Comparison of ENCODE assay signal across 15 cellular contexts in genomic region chr1:225915538-225915991, GRCh38. TPM values are rescaled to one million over a fixed set of nuclear protein-coding genes. Genes with fewer than 3 reads are reported as not detected.
A peak's percentile ranks its signal among the peaks of the same experiment; 100 is the strongest.
DNase-seq lines count a peak whose midpoint lies in the region; ATAC-seq, FAIRE-seq and TF ChIP-seq lines count a peak whose summit lies in the region.
"Had no signal": no experiment of that assay in that cellular context is flagged by ENCODE, and none has a peak within 500 bp of the region (broad histone marks: within the 10 kb centered on the region; RNA-seq: fewer than 3 reads in every experiment).

No MANE protein-coding gene starts in this region.

- H3K27me3 ChIP-seq in astrocyte (ENCODE audit: insufficient read depth, low read length) = no peaks in the 10 kb centered on the region
- H3K27me3 ChIP-seq in neural cell (ENCODE audit: insufficient read depth, low read depth, low read length) = no peaks in the 10 kb centered on the region
- H3K27me3 ChIP-seq: brain microvascular endothelial cell had no signal

- DNase-seq in NCI-H1436 (lab: John Stamatoyannopoulos, UW) (peak; percentile 48), NCI-H1436 treated with DMSO at 0.1 percent for 48 hours (lab: John Stamatoyannopoulos, UW) (no peak), NCI-H1694 treated with DMSO at 0.1 percent for 48 hours (lab: John Stamatoyannopoulos, UW) (peak; percentile 84), astrocyte (ENCODE audit: low read depth) (peak; percentile 10), GM19239 (ENCODE audit: insufficient read length, low spot score) (no peak), GM10266 (ENCODE audit: extremely low spot score) (no peak)
- DNase-seq in stimulated activated naive CD8-positive, alpha-beta T cell treated with anti-CD3 and anti-CD28 coated beads, Interleukin-15, amount 100 ng/mL, for 72 hours = no peak
- DNase-seq: activated CD4-positive, alpha-beta memory T cell treated with anti-CD3 and anti-CD28 coated beads, Interleukin-2, amount 10 ng/mL, durations not matched to agents 7 days and 5 days; brain microvascular endothelial cell had no signal

- no peaks in the 10 kb centered on the region for H3F3A ChIP-seq in neural cell (ENCODE audit: insufficient read depth, low read length, poor library complexity, severe bottlenecking)

- TF ChIP-seq RAD21 in neural cell (conservative IDR thresholded peaks at IDR 0.05) = no peak

- H3K27ac ChIP-seq in astrocyte (ENCODE audit: low read depth, low read length) (no peak overlapping the region), neural cell (ENCODE audit: low read length) (peak overlapping the region; percentile 71)
- H3K27ac ChIP-seq: brain microvascular endothelial cell had no signal

- H2AFZ ChIP-seq in astrocyte (ENCODE audit: low read depth, low read length) (no peak overlapping the region), neural cell (ENCODE audit: low read depth, low read length) (no peak overlapping the region)

- TF ChIP-seq CTCF in astrocyte (IDR thresholded peaks at IDR 0.05; ENCODE audit: insufficient read depth, low read depth, low read length) (no peak), neural cell (IDR thresholded peaks at IDR 0.05; ENCODE audit: poor library complexity, severe bottlenecking) (no peak), GM10266 (IDR thresholded peaks at IDR 0.05; ENCODE audit: control insufficient read depth, insufficient read depth, low read depth, missing control alignments) (no peak)

- peaks cover 7% of the 10 kb centered on the region for H3K4me1 ChIP-seq in astrocyte (ENCODE audit: insufficient read depth, low read length)
- H3K4me1 ChIP-seq: HAP-1 had no signal

- TF ChIP-seq EP300 in neural cell (conservative IDR thresholded peaks at IDR 0.05; ENCODE audit: poor library complexity, severe bottlenecking) = peak; percentile 4

- H3K27me3 Mint-ChIP-seq in astrocyte (ENCODE audit: low read depth, unreplicated experiment) = no peaks in the 10 kb centered on the region
- no peaks in the 10 kb centered on the region for H3K27me3 Mint-ChIP-seq in stimulated activated naive CD8-positive, alpha-beta T cell treated with anti-CD3 and anti-CD28 coated beads, Interleukin-15, amount 100 ng/mL, for 72 hours
- H3K27me3 Mint-ChIP-seq: activated CD4-positive, alpha-beta memory T cell treated with anti-CD3 and anti-CD28 coated beads, Interleukin-2, amount 10 ng/mL, durations not matched to agents 7 days and 5 days had no signal

- H3K4me3 Mint-ChIP-seq in astrocyte (ENCODE audit: unreplicated experiment) = no peak overlapping the region
- H3K4me3 Mint-ChIP-seq in stimulated activated naive CD8-positive, alpha-beta T cell treated with anti-CD3 and anti-CD28 coated beads, Interleukin-15, amount 100 ng/mL, for 72 hours = no peak overlapping the region
- H3K4me3 Mint-ChIP-seq: activated CD4-positive, alpha-beta memory T cell treated with anti-CD3 and anti-CD28 coated beads, Interleukin-2, amount 10 ng/mL, durations not matched to agents 7 days and 5 days had no signal

- H3K27ac Mint-ChIP-seq in astrocyte (ENCODE audit: unreplicated experiment) = peak overlapping the region; percentile 1
- no peak overlapping the region for H3K27ac Mint-ChIP-seq in stimulated activated naive CD8-positive, alpha-beta T cell treated with anti-CD3 and anti-CD28 coated beads, Interleukin-15, amount 100 ng/mL, for 72 hours
- H3K27ac Mint-ChIP-seq: activated CD4-positive, alpha-beta memory T cell treated with anti-CD3 and anti-CD28 coated beads, Interleukin-2, amount 10 ng/mL, durations not matched to agents 7 days and 5 days had no signal

- H3K9ac ChIP-seq in astrocyte (ENCODE audit: low read length) (no peak overlapping the region), neural cell (ENCODE audit: low read length) (peak overlapping the region; percentile 53)

- no peak overlapping the region for H3K4me2 ChIP-seq in astrocyte (ENCODE audit: low read length)
- peak overlapping the region; percentile 63 for H3K4me2 ChIP-seq in neural cell (ENCODE audit: low read length)

- H3K36me3 Mint-ChIP-seq in astrocyte (ENCODE audit: low read depth, unreplicated experiment) = peaks cover 23% of the 10 kb centered on the region

- H3K9me3 Mint-ChIP-seq in astrocyte (ENCODE audit: unreplicated experiment) = no peaks in the 10 kb centered on the region
- no peaks in the 10 kb centered on the region for H3K9me3 Mint-ChIP-seq in stimulated activated naive CD8-positive, alpha-beta T cell treated with anti-CD3 and anti-CD28 coated beads, Interleukin-15, amount 100 ng/mL, for 72 hours
- H3K9me3 Mint-ChIP-seq: activated CD4-positive, alpha-beta memory T cell treated with anti-CD3 and anti-CD28 coated beads, Interleukin-2, amount 10 ng/mL, durations not matched to agents 7 days and 5 days had no signal

- H3K9me2 ChIP-seq in neural cell (ENCODE audit: insufficient read depth, low read length) = no peaks in the 10 kb centered on the region

- H3K79me2 ChIP-seq in astrocyte (ENCODE audit: insufficient read depth, low read length) (no peaks in the 10 kb centered on the region), neural cell (replicated peaks; ENCODE audit: insufficient read depth, low read length) (no peaks in the 10 kb centered on the region)

- H3K36me3 ChIP-seq in astrocyte (ENCODE audit: insufficient read depth, low read length) = peaks cover 3% of the 10 kb centered on the region
- H3K36me3 ChIP-seq in neural cell (ENCODE audit: insufficient read depth, low read length) = no peaks in the 10 kb centered on the region

- H3K9me3 ChIP-seq in astrocyte (ENCODE audit: insufficient read depth, low read depth, low read length) = no peaks in the 10 kb centered on the region
- no peaks in the 10 kb centered on the region for H3K9me3 ChIP-seq in neural cell (ENCODE audit: low read length)
- H3K9me3 ChIP-seq: HAP-1 had no signal

- H3K4me3 ChIP-seq in astrocyte (ENCODE audit: insufficient read depth, low read depth, low read length) (no peak overlapping the region), neural cell (ENCODE audit: low read length) (peak overlapping the region; percentile 34)
- H3K4me3 ChIP-seq: HAP-1, skin epidermis had no signal

- FAIRE-seq in astrocyte (lab: Jason Lieb, UNC) (no peak), GM19239 (lab: Jason Lieb, UNC) (no peak)
- FAIRE-seq: A204.1, frontal cortex, TTC549 had no signal

- no peak for ATAC-seq in stimulated activated naive CD8-positive, alpha-beta T cell treated with anti-CD3 and anti-CD28 coated beads, Interleukin-15, amount 100 ng/mL, for 72 hours

- peaks cover 4% of the 10 kb centered on the region for H3K4me1 Mint-ChIP-seq in astrocyte (ENCODE audit: low read depth, unreplicated experiment)
- peaks cover 25% of the 10 kb centered on the region for H3K4me1 Mint-ChIP-seq in stimulated activated naive CD8-positive, alpha-beta T cell treated with anti-CD3 and anti-CD28 coated beads, Interleukin-15, amount 100 ng/mL, for 72 hours

- H4K20me1 ChIP-seq in astrocyte (ENCODE audit: insufficient read depth, low read length) = no peaks in the 10 kb centered on the region
- H4K20me1 ChIP-seq in neural cell (ENCODE audit: insufficient read depth) = no peaks in the 10 kb centered on the region

TF ChIP-seq in neural cell, 6 proteins besides CTCF, POLR2A, EP300 and RAD21:
- TF ChIP-seq POLR2AphosphoS5 (IDR thresholded peaks at IDR 0.05) (no peak), REST (IDR thresholded peaks at IDR 0.05; ENCODE audit: borderline replicate concordance) (peak; percentile 15), TAF1 (IDR thresholded peaks at IDR 0.05; ENCODE audit: low read depth) (no peak)

RNA-seq across cellular contexts. Expression of gene PYCR2, which starts 8.5 kb away (rescaled TPM):
- total RNA-seq in astrocyte = 38.1 and 39.8 TPM in 2 replicates
- polyA plus RNA-seq in neural cell = 51.5 and 52.7 TPM in 2 replicates
- polyA minus RNA-seq in neural cell = 28.6 and 29.0 TPM in 2 replicates

RNA-seq across cellular contexts. Expression of gene LEFTY2, which starts 25.5 kb away (rescaled TPM):
- total RNA-seq in astrocyte = 7.0 and 12.9 TPM in 2 replicates
- polyA plus RNA-seq in neural cell = not detected in 2 replicates
- polyA minus RNA-seq in neural cell = not detected in 2 replicates
- total RNA-seq: activated CD4-positive, alpha-beta memory T cell treated with anti-CD3 and anti-CD28 coated beads, Interleukin-2, amount 10 ng/mL, durations not matched to agents 7 days and 5 days had no signal

RNA-seq across cellular contexts. Expression of gene LEFTY1, which starts 26.6 kb away (rescaled TPM):
- 4.2 and 11.8 TPM in 2 replicates for total RNA-seq in astrocyte
- polyA plus RNA-seq in neural cell = 2.7 and 4.1 TPM in 2 replicates
- 1.2 TPM in 2 replicates for polyA minus RNA-seq in neural cell
- total RNA-seq: activated CD4-positive, alpha-beta memory T cell treated with anti-CD3 and anti-CD28 coated beads, Interleukin-2, amount 10 ng/mL, durations not matched to agents 7 days and 5 days had no signal

RNA-seq across cellular contexts. Expression of gene TMEM63A, which starts 33.4 kb away (rescaled TPM):
- total RNA-seq in astrocyte = 28.7 and 29.0 TPM in 2 replicates
- not detected in 2 replicates for polyA plus RNA-seq in neural cell
- polyA minus RNA-seq in neural cell = not detected in 2 replicates

Comparison
In these comparisons a context has a peak if more than half of its experiments do, and no peak if none do; other contexts are left out.
1. DNase-seq: peak in NCI-H1436 (single experiment), NCI-H1694 treated with DMSO at 0.1 percent for 48 hours (single experiment) and astrocyte (single experiment); none in NCI-H1436 treated with DMSO at 0.1 percent for 48 hours (single experiment), stimulated activated naive CD8-positive, alpha-beta T cell treated with anti-CD3 and anti-CD28 coated beads, Interleukin-15, amount 100 ng/mL, for 72 hours (0 of 2), GM19239 (single experiment) and GM10266 (single experiment).